ENCODE assay signal across 1 cellular context in genomic region chr14:65421201-65421981, GRCh38.
TF ChIP-seq lines count a peak whose summit lies in the region.

No MANE protein-coding gene starts in this region.

TF ChIP-seq in GM23338, 12 proteins besides CTCF, POLR2A, EP300 and RAD21 (continued from another document):
- TF ChIP-seq JUNB (IDR thresholded peaks at IDR 0.05; ENCODE audit: unreplicated experiment) (no peak), CREB1 (CRISPR knock-in tag; IDR thresholded peaks at IDR 0.05; ENCODE audit: low read depth) (no peak), ZNF462 (CRISPR knock-in tag; IDR thresholded peaks at IDR 0.05) (no peak), ZNF114 (CRISPR knock-in tag; IDR thresholded peaks at IDR 0.05) (no peak), REST (IDR thresholded peaks at IDR 0.05; ENCODE audit: unreplicated experiment) (no peak), STAT1 (IDR thresholded peaks at IDR 0.05; ENCODE audit: unreplicated experiment) (no peak), POLR2AphosphoS5 (IDR thresholded peaks at IDR 0.05; ENCODE audit: low read depth) (no peak), EZH2phosphoT487 (IDR thresholded peaks at IDR 0.05; ENCODE audit: unreplicated experiment) (no peak)
